In the genomic region with DNA sequence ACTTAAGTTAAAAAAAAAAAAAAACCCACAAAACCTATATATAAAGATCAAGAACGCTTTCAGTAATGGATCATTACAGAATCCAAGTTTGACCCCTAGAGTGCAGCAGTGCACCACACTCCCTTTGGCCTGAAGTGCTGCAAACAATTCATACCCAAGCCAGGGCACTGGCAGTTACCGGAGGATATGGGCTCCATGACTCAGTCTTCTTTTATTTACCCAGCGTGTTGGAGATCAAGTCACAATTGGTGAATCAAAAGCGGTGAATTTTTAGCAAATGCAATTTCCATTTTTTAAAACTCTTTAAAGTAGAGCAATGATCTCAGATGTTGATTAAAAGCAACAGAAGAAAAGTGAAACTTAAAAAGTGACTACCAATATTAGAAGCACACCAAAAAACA, we compare ENCODE assay signal across 8 cellular contexts. TPM values are rescaled to one million over a fixed set of nuclear protein-coding genes. Genes with fewer than 3 reads are reported as not detected.
DNase-seq lines count a peak whose midpoint lies in the region; ATAC-seq and TF ChIP-seq lines count a peak whose summit lies in the region.

No MANE protein-coding gene starts in this region.

- no peaks in the 10 kb centered on the region for H3K9me3 Mint-ChIP-seq in naive B cell

- peak overlapping the region; percentile 28 to 92 (median 84) for H3K4me3 Mint-ChIP-seq in naive B cell

- DNase-seq in HuH-7 (ENCODE audit: low spot score) (peak; percentile 63), OCI-M2 (lab: John Stamatoyannopoulos, UW; ENCODE audit: unreplicated experiment) (peak; percentile 33), activated T-cell treated with anti-CD3 and anti-CD28 coated beads for 48 hours (ENCODE audit: low read depth) (peak; percentile 64), erythroblast (lab: John Stamatoyannopoulos, UW) (peak; percentile 83 to 89), naive B cell (peak; percentile 66)
- peak; percentile 62 to 79 for DNase-seq in stimulated activated CD8-positive, alpha-beta memory T cell treated with anti-CD3 and anti-CD28 coated beads, Interleukin-7, amount 100 ng/mL, for 4 hours (ENCODE audit: low read depth in 2 of 2)

- H3K4me1 Mint-ChIP-seq in naive B cell = peaks cover 27 to 38% (median 37%) of the 10 kb centered on the region in 3 donors

- TF ChIP-seq CTCF in GM12872 (IDR thresholded peaks at IDR 0.05; ENCODE audit: insufficient read depth, low read depth, low read length) = peak; percentile 79

- TF ChIP-seq POLR2A in erythroblast (IDR thresholded peaks at IDR 0.05; ENCODE audit: low read length) = no peak

- peak overlapping the region in 5 of 6 donors; percentile 65 to 89 (median 78) for H3K27ac Mint-ChIP-seq in naive B cell

- peak; percentile 94 to 98 for ATAC-seq in naive B cell (ENCODE audit: low read depth in 2 of 2)
- ATAC-seq in GM19452 (IDR thresholded peaks at IDR 0.05; ENCODE audit: unreplicated experiment) = no peak

- H3K27me3 Mint-ChIP-seq in naive B cell = no peaks in the 10 kb centered on the region

- H3K36me3 Mint-ChIP-seq in naive B cell = peaks cover 0 to 7% of the 10 kb centered on the region in 2 donors

RNA-seq across cellular contexts. Expression of a gene that starts 46.5 kb away (rescaled TPM):
- polyA plus RNA-seq in naive B cell (ENCODE audit: low read depth in 6 of 6) = 10 to 100 TPM; 16.9 to 38.2 (median 33.7) TPM

Comparison
In these comparisons a context has a peak if more than half of its experiments do, and no peak if none do; other contexts are left out.
1. DNase-seq: peak in every context shown above with its lines; median percentile 86 in erythroblast; 70 in stimulated activated CD8-positive, alpha-beta memory T cell treated with anti-CD3 and anti-CD28 coated beads, Interleukin-7, amount 100 ng/mL, for 4 hours; 66 in naive B cell; 64 in activated T-cell treated with anti-CD3 and anti-CD28 coated beads for 48 hours; 63 in HuH-7; 33 in OCI-M2.